Comparison of ENCODE assay signal across 17 cellular contexts in genomic region chr21:38982096-38982495, GRCh38.
A peak's percentile ranks its signal among the peaks of the same experiment; 100 is the strongest.
DNase-seq lines count a peak whose midpoint lies in the region; ATAC-seq and TF ChIP-seq lines count a peak whose summit lies in the region.
"Had no signal": no experiment of that assay in that cellular context is flagged by ENCODE, and none has a peak within 500 bp of the region (broad histone marks: within the 10 kb centered on the region; RNA-seq: fewer than 3 reads in every experiment).

No MANE protein-coding gene starts in this region.

- no peak overlapping the region for H3K27ac ChIP-seq in SJSA1
- H3K27ac ChIP-seq: breast epithelium, left ventricle myocardium inferior, Peyer's patch had no signal

- H3K27me3 ChIP-seq in H7 (ENCODE audit: control insufficient read depth, insufficient read depth, low read length) (no peaks in the 10 kb centered on the region), SJSA1 (replicated peaks) (no peaks in the 10 kb centered on the region)
- H3K27me3 ChIP-seq: breast epithelium, Peyer's patch had no signal

- H3K4me1 ChIP-seq in SJSA1 (replicated peaks) = peaks cover 64% of the 10 kb centered on the region

- TF ChIP-seq CTCF in GM10248 (IDR thresholded peaks at IDR 0.05; ENCODE audit: control extremely low read depth, extremely low read depth, low read depth, missing control alignments) = no peak

- H3K36me3 ChIP-seq in H7 (replicated peaks; ENCODE audit: control insufficient read depth, insufficient read depth, low read length) = no peaks in the 10 kb centered on the region
- H3K36me3 ChIP-seq in SJSA1 = no peaks in the 10 kb centered on the region
- H3K36me3 ChIP-seq: breast epithelium, left ventricle myocardium inferior, Peyer's patch had no signal

- no peak for ATAC-seq in GM19397 (IDR thresholded peaks at IDR 0.05; ENCODE audit: unreplicated experiment)
- ATAC-seq in GM18502 (IDR thresholded peaks at IDR 0.05; ENCODE audit: poor library complexity, unreplicated experiment) = no peak

- POLR2A ChIA-PET in GM10248 (lab: Yijun Ruan, JAX) = no interaction called here

- H3K9me3 ChIP-seq in SJSA1 (replicated peaks) = no peaks in the 10 kb centered on the region
- H3K9me3 ChIP-seq: breast epithelium, left ventricle myocardium inferior, Peyer's patch had no signal

- H3K4me3 ChIP-seq in H7 (ENCODE audit: insufficient read depth, low read depth, low read length) (no peak overlapping the region), SJSA1 (no peak overlapping the region)
- H3K4me3 ChIP-seq: breast epithelium, left ventricle myocardium inferior, Peyer's patch had no signal

- DNase-seq in 8988T (peak; percentile 28), H7 (peak; percentile 82), SJSA1 (ENCODE audit: low read depth in 1 of 2, low spot score in 2 of 2) (peak; percentile 65 to 73), islet precursor cell (peak; percentile 87), GM10248 (ENCODE audit: extremely low spot score) (no peak), RPMI8226 (no peak)
- DNase-seq: activated CD4-positive, alpha-beta memory T cell treated with anti-CD3 and anti-CD28 coated beads for 36 hours; activated naive CD8-positive, alpha-beta T cell treated with anti-CD3 and anti-CD28 coated beads for 36 hours; activated T-cell treated with anti-CD3 and anti-CD28 coated beads, Interleukin-2, amount 50 U/mL, for 24 hours; left ventricle myocardium inferior; NCI-H1092; NCI-H748 treated with DMSO at 0.1 percent for 48 hours; Peyer's patch; SW 1271 had no signal

- CTCF ChIA-PET in GM10248 (lab: Yijun Ruan, JAX) = no interaction called here

Comparison
In these comparisons a context has a peak if more than half of its experiments do, and no peak if none do; other contexts are left out.
1. DNase-seq: peak in 8988T (single experiment), H7 (single experiment), SJSA1 (2 of 2) and islet precursor cell (single experiment); none in GM10248 (single experiment) and RPMI8226 (single experiment).